In genomic region chr12:49189731-49190314, GRCh38 we compare ENCODE assay signal across 1 cellular context.
TF ChIP-seq lines count a peak whose summit lies in the region.

No MANE protein-coding gene starts in this region.

TF ChIP-seq in endothelial cell of umbilical vein, 7 proteins besides CTCF, POLR2A, EP300 and RAD21:
- TF ChIP-seq POLR2AphosphoS5 (IDR thresholded peaks at IDR 0.05; ENCODE audit: insufficient read depth, low read depth, low read length) = no peak
- TF ChIP-seq FOS (IDR thresholded peaks at IDR 0.05; ENCODE audit: borderline replicate concordance, insufficient read depth, low read length) = peak; percentile 69
- no peak for TF ChIP-seq EZH2 (IDR thresholded peaks at IDR 0.05; ENCODE audit: borderline replicate concordance, low read depth, low read length, severe bottlenecking)
- no peak for TF ChIP-seq MYC (IDR thresholded peaks at IDR 0.05; ENCODE audit: low read depth, low read length)
- no peak for TF ChIP-seq MAX (IDR thresholded peaks at IDR 0.05; ENCODE audit: insufficient read depth, insufficient read length)
- TF ChIP-seq JUN (IDR thresholded peaks at IDR 0.05; ENCODE audit: borderline replicate concordance, insufficient read depth, insufficient read length, low read depth) = peak; percentile 16
- TF ChIP-seq GATA2 (IDR thresholded peaks at IDR 0.05; ENCODE audit: insufficient read depth, insufficient read length, low read depth, low read length) = no peak
